Comparison of ENCODE assay signal across 19 cellular contexts in genomic region chr19:42214810-42215209, GRCh38. TPM values are rescaled to one million over a fixed set of nuclear protein-coding genes. Genes with fewer than 3 reads are reported as not detected.
DNase-seq lines count a peak whose midpoint lies in the region; ATAC-seq, FAIRE-seq and TF ChIP-seq lines count a peak whose summit lies in the region.
"Had no signal": no experiment of that assay in that cellular context is flagged by ENCODE, and none has a peak within 500 bp of the region (broad histone marks: within the 10 kb centered on the region; RNA-seq: fewer than 3 reads in every experiment).

No MANE protein-coding gene starts in this region.

- WGBS in K562 (ENCODE audit: insufficient coverage, low coverage, missing lambda C conversion rate), result 94% methylated on average over 2 of the region's 6 CpGs

- H3K79me2 ChIP-seq in Karpas-422 (ENCODE audit: low read length), result peaks cover 73% of the 10 kb centered on the region
- H3K79me2 ChIP-seq in K562 (ENCODE audit: control insufficient read depth, insufficient read depth, low read length), result peaks cover 90% of the 10 kb centered on the region

- H4K20me1 ChIP-seq in Karpas-422 (ENCODE audit: insufficient read depth, low read depth, low read length) (no peaks in the 10 kb centered on the region), K562 (replicated peaks; ENCODE audit: control insufficient read depth, insufficient read depth, low read length) (peaks cover 16% of the 10 kb centered on the region)

- FAIRE-seq in K562 (lab: Jason Lieb, UNC), result no peak
- FAIRE-seq: GM18507, GM19239, RCC 7860 had no signal

- in situ Hi-C loops in K562 (cut with MboI), result no loop called here

- no peaks in the 10 kb centered on the region for H3K9me3 Mint-ChIP-seq in activated T-cell treated with anti-CD3 and anti-CD28 coated beads, Interleukin-2, amount 50 U/mL, for 4 hours

- H3K4me3 ChIP-seq in Karpas-422 (ENCODE audit: low read length) (no peak overlapping the region), K562 (no peak overlapping the region), neutrophil (ENCODE audit: low read depth in 1 of 2, low read length in 1 of 2) (peak overlapping the region; percentile 81 to 99), Peyer's patch (no peak overlapping the region)
- H3K4me3 ChIP-seq: vagina had no signal

- no peak for TF ChIP-seq RAD21 in K562 (CRISPR knock-in tag; conservative IDR thresholded peaks at IDR 0.05 in 1 of 2, IDR thresholded peaks at IDR 0.05 in 1 of 2)

- TF ChIP-seq POLR2A in K562 (conservative IDR thresholded peaks at IDR 0.05), result no peak
- TF ChIP-seq POLR2A in Peyer's patch (IDR thresholded peaks at IDR 0.05), result no peak

- no peak overlapping the region for H3K4me2 ChIP-seq in Karpas-422 (ENCODE audit: low read depth, low read length, poor library complexity, severe bottlenecking)
- 0 out of 2 replicates have a peak overlapping the region, but pooled peaks have one; percentile 96 for H3K4me2 ChIP-seq in K562 (ENCODE audit: insufficient read depth, low read length)

- H3K27me3 Mint-ChIP-seq in activated T-cell treated with anti-CD3 and anti-CD28 coated beads, Interleukin-2, amount 50 U/mL, for 4 hours (ENCODE audit: low read depth), result no peaks in the 10 kb centered on the region

- H3K27me3 ChIP-seq in Karpas-422 (ENCODE audit: low read length) (no peaks in the 10 kb centered on the region), K562 (ENCODE audit: control insufficient read depth in 2 of 2, insufficient read depth in 2 of 2, low read length in 2 of 2) (no peaks in the 10 kb centered on the region), neutrophil (no peaks in the 10 kb centered on the region), Peyer's patch (no peaks in the 10 kb centered on the region)
- H3K27me3 ChIP-seq: brain microvascular endothelial cell, vagina had no signal

- peaks cover 18% of the 10 kb centered on the region for H3K36me3 Mint-ChIP-seq in activated T-cell treated with anti-CD3 and anti-CD28 coated beads, Interleukin-2, amount 50 U/mL, for 4 hours (ENCODE audit: insufficient read depth)

- intact Hi-C loops in K562 (cut with micrococcal nuclease), result no loop called here

- CTCF ChIA-PET in K562 (lab: Yijun Ruan, JAX; ENCODE audit: low intra/inter-chr PET ratio), result no interaction called here

- POLR2A ChIA-PET in K562 (lab: Yijun Ruan, JAX), result interaction anchor here (0.7 to 3.1 kb wide), 6 partner anchors 10 to 67 kb away, joined by 3 to 19 read pairs (median 4); partner anchors contain the start of gene GSK3A

- H3K9me1 ChIP-seq in K562 (ENCODE audit: control insufficient read depth, insufficient read depth, low read length), result peaks cover 6% of the 10 kb centered on the region

- no peaks in the 10 kb centered on the region for H3K9me3 ChIP-seq in Karpas-422 (ENCODE audit: low read length)
- H3K9me3 ChIP-seq in K562 (replicated peaks; ENCODE audit: control insufficient read depth, insufficient read depth, low read depth, low read length), result no peaks in the 10 kb centered on the region
- no peaks in the 10 kb centered on the region for H3K9me3 ChIP-seq in neutrophil
- H3K9me3 ChIP-seq in Peyer's patch, result no peaks in the 10 kb centered on the region
- H3K9me3 ChIP-seq: psoas muscle, vagina had no signal

- TF ChIP-seq EP300 in K562 (IDR thresholded peaks at IDR 0.05; ENCODE audit: low read length), result no peak

- no peaks in the 10 kb centered on the region for H3K9me2 ChIP-seq in Karpas-422 (replicated peaks; ENCODE audit: insufficient read depth, low read length)

- H3K27ac ChIP-seq in Karpas-422 (ENCODE audit: low read length) (no peak overlapping the region), K562 (ENCODE audit: extremely low read depth, low read depth, low read length) (no peak overlapping the region), neutrophil (peak overlapping the region; percentile 97), Peyer's patch (no peak overlapping the region)
- H3K27ac ChIP-seq: brain microvascular endothelial cell, psoas muscle, vagina had no signal

- no peak for DNase-seq in activated T-cell treated with anti-CD3 and anti-CD28 coated beads, Interleukin-2, amount 50 U/mL, for 4 hours
- DNase-seq in activated T-cell treated with anti-CD3 and anti-CD28 coated beads for 4 hours (no peak), Karpas-422 (no peak), K562 (ENCODE audit: extremely low read depth in 1 of 4, low spot score in 3 of 4) (no peak), Peyer's patch (no peak), DMS153 (lab: John Stamatoyannopoulos, UW) (no peak)
- DNase-seq: brain microvascular endothelial cell; KG1; NCI-H1105 treated with DMSO at 0.1 percent for 48 hours; NCI-H2171 treated with DMSO at 0.1 percent for 48 hours; NCI-H774; psoas muscle; stimulated activated naive CD4-positive, alpha-beta T cell treated with Interleukin-2 at 50 U/mL for 16 hours had no signal

- no TSS peak for BruUV-seq in K562 (replicated peaks; lab: Mats Ljungman, UMichigan)

- H3K4me1 Mint-ChIP-seq in activated T-cell treated with anti-CD3 and anti-CD28 coated beads, Interleukin-2, amount 50 U/mL, for 4 hours (ENCODE audit: low read depth), result peaks cover 68% of the 10 kb centered on the region

- H2AFZ ChIP-seq in Karpas-422 (ENCODE audit: low read length) (no peak overlapping the region), K562 (ENCODE audit: low read depth, low read length) (no peak overlapping the region)

- no peaks in the 10 kb centered on the region; the same call in 1 of the 2 replicates for H3K36me3 ChIP-seq in Karpas-422 (ENCODE audit: insufficient read depth, low read length)
- peaks cover 63% of the 10 kb centered on the region for H3K36me3 ChIP-seq in K562 (ENCODE audit: control insufficient read depth, insufficient read depth, low read length)
- H3K36me3 ChIP-seq in neutrophil, result peaks cover 66% of the 10 kb centered on the region
- peaks cover 0 to 50% (median 0%) of the 10 kb centered on the region in 3 donors for H3K36me3 ChIP-seq in Peyer's patch

- peak overlapping the region; percentile 89 for H3K4me3 Mint-ChIP-seq in activated T-cell treated with anti-CD3 and anti-CD28 coated beads, Interleukin-2, amount 50 U/mL, for 4 hours

- TF ChIP-seq CTCF in K562 (IDR thresholded peaks at IDR 0.05 in 2 of 3, conservative IDR thresholded peaks at IDR 0.05 in 1 of 3; ENCODE audit: insufficient read depth in 2 of 3, low read depth in 1 of 3, low read length in 3 of 3) (no peak), neutrophil (IDR thresholded peaks at IDR 0.05) (no peak), Peyer's patch (IDR thresholded peaks at IDR 0.05) (no peak)

- H3K9ac ChIP-seq in Karpas-422 (ENCODE audit: low read length) (0 out of 2 replicates have a peak overlapping the region, but pooled peaks have one; percentile 91), K562 (ENCODE audit: insufficient read depth in 1 of 2, low read depth in 2 of 2, low read length in 2 of 2) (peak overlapping the region in 1 of 2 experiments; percentile 84; a peak in 1 of 4 replicates)

- ATAC-seq in activated T-cell treated with anti-CD3 and anti-CD28 coated beads, Interleukin-2, amount 50 U/mL, for 4 hours, result no peak
- ATAC-seq in K562, result no peak
- no peak for ATAC-seq in GM21619 (IDR thresholded peaks at IDR 0.05; ENCODE audit: unreplicated experiment)
- ATAC-seq: psoas muscle had no signal

- H3K4me1 ChIP-seq in Karpas-422 (ENCODE audit: low read length) (peaks cover 46% of the 10 kb centered on the region), K562 (replicated peaks in 1 of 2; ENCODE audit: control insufficient read depth in 2 of 2, insufficient read depth in 2 of 2, low read length in 2 of 2) (peaks cover 30 to 42% of the 10 kb centered on the region in 2 experiments), neutrophil (ENCODE audit: control insufficient read depth in 1 of 2, insufficient read depth in 1 of 2, low read depth in 1 of 2, low read length in 1 of 2) (peaks cover 60 to 71% of the 10 kb centered on the region in 2 experiments), Peyer's patch (peaks cover 0 to 56% (median 20%) of the 10 kb centered on the region in 4 donors)

RNA-seq across cellular contexts. Expression of gene DEDD2, which starts 2.7 kb away (rescaled TPM):
- 10 to 100 TPM; 25.2 to 29.1 (median 28.1) TPM for total RNA-seq in activated T-cell treated with anti-CD3 and anti-CD28 coated beads, Interleukin-2, amount 50 U/mL, for 4 hours
- total RNA-seq in Karpas-422 (2014; rRNA removed; shearing (Covaris generic); ENCODE audit: low replicate concordance), result 16.3 and 42.7 TPM in 2 replicates
- total RNA-seq in K562 (2011; cell fraction: chromatin; rRNA removed; ENCODE audit: low replicate concordance), result 11.8 and 32.9 TPM in 2 replicates
- total RNA-seq in K562 (2011; cell fraction: nucleolus; rRNA removed), result 28.2 and 29.9 TPM in 2 replicates
- total RNA-seq in K562 (2011; cell fraction: nucleoplasm; rRNA removed), result 20.2 and 21.2 TPM in 2 replicates
- total RNA-seq in K562 (2014; rRNA removed), result 37.5 and 53.6 TPM in 2 replicates
- total RNA-seq in K562 (2014; rRNA removed; fragmentation: Illumina TruSeq; extraction: Trizol), result 12.5 and 16.8 TPM in 2 replicates
- total RNA-seq in K562 (2015; rRNA removed; fragmentation: Illumina TruSeq; extraction: Trizol), result 24.1 and 24.5 TPM in 2 replicates
- 35.9 and 37.3 TPM in 2 replicates for total RNA-seq in K562 (2021)
- 29.2 and 36.2 TPM in 2 replicates for polyA plus RNA-seq in K562 (2011; rRNA removed)
- polyA plus RNA-seq in K562 (2011; cell fraction: cytosol; rRNA removed), result 52.8 and 104 TPM in 2 replicates
- 35.0 and 53.5 TPM in 2 replicates for polyA plus RNA-seq in K562 (2011; cell fraction: nucleus; rRNA removed)
- polyA plus RNA-seq in K562 (2012), result 28.1 and 29.6 TPM in 2 replicates
- 31.3 and 34.0 TPM in 2 replicates for polyA plus RNA-seq in K562 (2014; fragmentation: Illumina TruSeq; extraction: Trizol)
- 1 to 10 TPM; 4.3 to 4.7 TPM for polyA plus RNA-seq in K562 (2014; fragmentation: Nextera tagmentation; extraction: Ambion mirVana)
- polyA plus RNA-seq in K562 (2014; rRNA removed), result 43.0 and 47.8 TPM in 2 replicates
- polyA minus RNA-seq in K562 (2011; rRNA and poly(A)+ RNA removed), result 9.9 and 15.1 TPM in 2 replicates
- 15.5 and 17.2 TPM in 2 replicates for polyA minus RNA-seq in K562 (2011; cell fraction: cytosol; rRNA and poly(A)+ RNA removed)
- 8.8 and 9.7 TPM in 2 replicates for polyA minus RNA-seq in K562 (2011; cell fraction: nucleus; rRNA and poly(A)+ RNA removed)
- 10 to 100 TPM; 20.6 to 60.2 (median 51.6) TPM for total RNA-seq in Peyer's patch

RNA-seq across cellular contexts. Expression of gene ZNF526, which starts 5.3 kb away (rescaled TPM):
- 10 to 100 TPM; 17.2 to 19.4 (median 18.7) TPM for total RNA-seq in activated T-cell treated with anti-CD3 and anti-CD28 coated beads, Interleukin-2, amount 50 U/mL, for 4 hours
- 3.4 and 9.1 TPM in 2 replicates for total RNA-seq in Karpas-422 (2014; rRNA removed; shearing (Covaris generic); ENCODE audit: low replicate concordance)
- total RNA-seq in K562 (2011; cell fraction: chromatin; rRNA removed; ENCODE audit: low replicate concordance), result 21.1 and 52.8 TPM in 2 replicates
- 30.7 and 40.2 TPM in 2 replicates for total RNA-seq in K562 (2011; cell fraction: nucleolus; rRNA removed)
- total RNA-seq in K562 (2011; cell fraction: nucleoplasm; rRNA removed), result 23.1 and 30.6 TPM in 2 replicates
- total RNA-seq in K562 (2014; rRNA removed), result 8.3 and 11.5 TPM in 2 replicates
- 5.3 and 6.1 TPM in 2 replicates for total RNA-seq in K562 (2014; rRNA removed; fragmentation: Illumina TruSeq; extraction: Trizol)
- total RNA-seq in K562 (2015; rRNA removed; fragmentation: Illumina TruSeq; extraction: Trizol), result 7.6 and 8.2 TPM in 2 replicates
- total RNA-seq in K562 (2021), result 17.9 and 19.9 TPM in 2 replicates
- polyA plus RNA-seq in K562 (2011; rRNA removed), result 4.2 and 8.3 TPM in 2 replicates
- polyA plus RNA-seq in K562 (2011; cell fraction: cytosol; rRNA removed), result 5.2 and 8.1 TPM in 2 replicates
- polyA plus RNA-seq in K562 (2011; cell fraction: nucleus; rRNA removed), result 7.2 and 8.4 TPM in 2 replicates
- 8.0 and 13.2 TPM in 2 replicates for polyA plus RNA-seq in K562 (2012)
- polyA plus RNA-seq in K562 (2014; fragmentation: Illumina TruSeq; extraction: Trizol), result 6.5 and 8.6 TPM in 2 replicates
- 1 to 10 TPM; 1.3 to 2.2 TPM for polyA plus RNA-seq in K562 (2014; fragmentation: Nextera tagmentation; extraction: Ambion mirVana)
- polyA plus RNA-seq in K562 (2014; rRNA removed), result 6.2 and 7.4 TPM in 2 replicates
- polyA minus RNA-seq in K562 (2011; rRNA and poly(A)+ RNA removed), result 10.0 and 13.2 TPM in 2 replicates
- polyA minus RNA-seq in K562 (2011; cell fraction: cytosol; rRNA and poly(A)+ RNA removed), result 6.9 TPM in 2 replicates
- polyA minus RNA-seq in K562 (2011; cell fraction: nucleus; rRNA and poly(A)+ RNA removed), result 9.0 and 12.9 TPM in 2 replicates
- total RNA-seq in Peyer's patch, result 10 to 100 TPM in 3 of 4 donors, 1 to 10 TPM in 1; 9.1 to 14.0 (median 12.3) TPM

RNA-seq across cellular contexts. Expression of gene GSK3A, which starts 27.6 kb away (rescaled TPM):
- total RNA-seq in activated T-cell treated with anti-CD3 and anti-CD28 coated beads, Interleukin-2, amount 50 U/mL, for 4 hours, result 10 to 100 TPM; 51.9 to 56.4 (median 55.2) TPM
- total RNA-seq in Karpas-422 (2014; rRNA removed; shearing (Covaris generic); ENCODE audit: low replicate concordance), result 17.7 and 29.3 TPM in 2 replicates
- total RNA-seq in K562 (2011; cell fraction: chromatin; rRNA removed; ENCODE audit: low replicate concordance), result 22.4 and 48.7 TPM in 2 replicates
- 25.8 and 28.0 TPM in 2 replicates for total RNA-seq in K562 (2011; cell fraction: nucleolus; rRNA removed)
- total RNA-seq in K562 (2011; cell fraction: nucleoplasm; rRNA removed), result 24.6 and 32.8 TPM in 2 replicates
- total RNA-seq in K562 (2014; rRNA removed) (22.7 and 25.2 TPM in 2 replicates), K562 (2014; rRNA removed; fragmentation: Illumina TruSeq; extraction: Trizol) (16.6 and 21.4 TPM in 2 replicates), K562 (2015; rRNA removed; fragmentation: Illumina TruSeq; extraction: Trizol) (31.4 and 33.3 TPM in 2 replicates), K562 (2021) (54.9 and 56.0 TPM in 2 replicates), Peyer's patch (10 to 100 TPM; 31.4 to 44.1 (median 41.0) TPM)
- polyA plus RNA-seq in K562 (2011; rRNA removed) (49.3 and 61.9 TPM in 2 replicates), K562 (2014; fragmentation: Illumina TruSeq; extraction: Trizol) (90.0 and 90.7 TPM in 2 replicates), K562 (2014; fragmentation: Nextera tagmentation; extraction: Ambion mirVana) (under 1 TPM; 0.62 to 0.89 TPM), K562 (2014; rRNA removed) (54.2 and 55.4 TPM in 2 replicates)
- polyA plus RNA-seq in K562 (2011; cell fraction: cytosol; rRNA removed), result 72.0 and 94.0 TPM in 2 replicates
- 46.6 and 64.9 TPM in 2 replicates for polyA plus RNA-seq in K562 (2011; cell fraction: nucleus; rRNA removed)
- 48.3 and 56.6 TPM in 2 replicates for polyA plus RNA-seq in K562 (2012)
- 18.3 and 32.8 TPM in 2 replicates for polyA minus RNA-seq in K562 (2011; rRNA and poly(A)+ RNA removed)
- 31.4 and 33.4 TPM in 2 replicates for polyA minus RNA-seq in K562 (2011; cell fraction: cytosol; rRNA and poly(A)+ RNA removed)
- 7.9 and 9.6 TPM in 2 replicates for polyA minus RNA-seq in K562 (2011; cell fraction: nucleus; rRNA and poly(A)+ RNA removed)

RNA-seq across cellular contexts. Expression of gene ERF, which starts 40.1 kb away (rescaled TPM):
- total RNA-seq in activated T-cell treated with anti-CD3 and anti-CD28 coated beads, Interleukin-2, amount 50 U/mL, for 4 hours, result 10 to 100 TPM; 86.2 to 95.4 (median 89.1) TPM
- total RNA-seq in Karpas-422 (2014; rRNA removed; shearing (Covaris generic); ENCODE audit: low replicate concordance), result 36.4 and 53.6 TPM in 2 replicates
- total RNA-seq in K562 (2011; cell fraction: chromatin; rRNA removed; ENCODE audit: low replicate concordance), result 105 and 266 TPM in 2 replicates
- 150 and 152 TPM in 2 replicates for total RNA-seq in K562 (2011; cell fraction: nucleolus; rRNA removed)
- total RNA-seq in K562 (2011; cell fraction: nucleoplasm; rRNA removed), result 89.4 and 93.6 TPM in 2 replicates
- total RNA-seq in K562 (2014; rRNA removed), result 27.1 and 29.8 TPM in 2 replicates
- total RNA-seq in K562 (2014; rRNA removed; fragmentation: Illumina TruSeq; extraction: Trizol), result 19.0 and 20.0 TPM in 2 replicates
- 26.5 and 30.0 TPM in 2 replicates for total RNA-seq in K562 (2015; rRNA removed; fragmentation: Illumina TruSeq; extraction: Trizol)
- total RNA-seq in K562 (2021), result 72.7 and 75.4 TPM in 2 replicates
- polyA plus RNA-seq in K562 (2011; rRNA removed), result 27.0 and 41.5 TPM in 2 replicates
- 33.1 and 53.6 TPM in 2 replicates for polyA plus RNA-seq in K562 (2011; cell fraction: cytosol; rRNA removed)
- polyA plus RNA-seq in K562 (2011; cell fraction: nucleus; rRNA removed), result 142 and 197 TPM in 2 replicates
- 34.3 and 44.0 TPM in 2 replicates for polyA plus RNA-seq in K562 (2012)
- 28.9 and 45.7 TPM in 2 replicates for polyA plus RNA-seq in K562 (2014; fragmentation: Illumina TruSeq; extraction: Trizol)
- polyA plus RNA-seq in K562 (2014; fragmentation: Nextera tagmentation; extraction: Ambion mirVana), result under 1 TPM; 0.03 to 0.13 TPM
- polyA plus RNA-seq in K562 (2014; rRNA removed), result 54.9 and 62.2 TPM in 2 replicates
- 16.2 and 21.5 TPM in 2 replicates for polyA minus RNA-seq in K562 (2011; rRNA and poly(A)+ RNA removed)
- 31.7 and 33.0 TPM in 2 replicates for polyA minus RNA-seq in K562 (2011; cell fraction: cytosol; rRNA and poly(A)+ RNA removed)
- 30.3 and 43.7 TPM in 2 replicates for polyA minus RNA-seq in K562 (2011; cell fraction: nucleus; rRNA and poly(A)+ RNA removed)
- total RNA-seq in Peyer's patch, result 10 to 100 TPM; 13.2 to 85.4 (median 49.3) TPM

RNA-seq across cellular contexts. Expression of gene CIC, which starts 54.2 kb away (rescaled TPM):
- 10 to 100 TPM; 54.9 to 67.3 (median 64.1) TPM for total RNA-seq in activated T-cell treated with anti-CD3 and anti-CD28 coated beads, Interleukin-2, amount 50 U/mL, for 4 hours
- total RNA-seq in Karpas-422 (2014; rRNA removed; shearing (Covaris generic); ENCODE audit: low replicate concordance), result 25.0 and 30.6 TPM in 2 replicates
- 24.1 and 86.8 TPM in 2 replicates for total RNA-seq in K562 (2011; cell fraction: chromatin; rRNA removed; ENCODE audit: low replicate concordance)
- total RNA-seq in K562 (2011; cell fraction: nucleolus; rRNA removed), result 64.6 and 65.9 TPM in 2 replicates
- 39.3 and 41.3 TPM in 2 replicates for total RNA-seq in K562 (2011; cell fraction: nucleoplasm; rRNA removed)
- total RNA-seq in K562 (2014; rRNA removed) (13.6 and 13.7 TPM in 2 replicates), K562 (2014; rRNA removed; fragmentation: Illumina TruSeq; extraction: Trizol) (1.5 and 2.2 TPM in 2 replicates), K562 (2015; rRNA removed; fragmentation: Illumina TruSeq; extraction: Trizol) (8.6 and 8.7 TPM in 2 replicates), K562 (2021) (37.6 and 44.7 TPM in 2 replicates), Peyer's patch (10 to 100 TPM; 40.5 to 72.8 (median 67.2) TPM)
- polyA plus RNA-seq in K562 (2011; rRNA removed) (3.0 and 5.8 TPM in 2 replicates), K562 (2014; fragmentation: Illumina TruSeq; extraction: Trizol) (12.0 and 21.5 TPM in 2 replicates), K562 (2014; fragmentation: Nextera tagmentation; extraction: Ambion mirVana) (under 1 TPM; 0.07 to 0.13 TPM), K562 (2014; rRNA removed) (18.9 and 19.9 TPM in 2 replicates)
- polyA plus RNA-seq in K562 (2011; cell fraction: cytosol; rRNA removed), result 4.3 and 10.0 TPM in 2 replicates
- 37.3 and 64.7 TPM in 2 replicates for polyA plus RNA-seq in K562 (2011; cell fraction: nucleus; rRNA removed)
- polyA plus RNA-seq in K562 (2012), result 24.4 and 27.9 TPM in 2 replicates
- polyA minus RNA-seq in K562 (2011; rRNA and poly(A)+ RNA removed), result 1.8 and 2.4 TPM in 2 replicates
- polyA minus RNA-seq in K562 (2011; cell fraction: cytosol; rRNA and poly(A)+ RNA removed), result 12.8 and 21.3 TPM in 2 replicates
- polyA minus RNA-seq in K562 (2011; cell fraction: nucleus; rRNA and poly(A)+ RNA removed), result 14.4 and 16.6 TPM in 2 replicates

Comparison
In these comparisons a context has a peak if more than half of its experiments do, and no peak if none do; other contexts are left out.
1. H3K4me3 ChIP-seq: peak in neutrophil (2 of 2); none in Karpas-422 (single experiment), K562 (single experiment) and Peyer's patch (0 of 4).